Comparison of ENCODE assay signal across 8 cellular contexts in genomic region chr3:71681224-71681668, GRCh38. TPM values are rescaled to one million over a fixed set of nuclear protein-coding genes. Genes with fewer than 3 reads are reported as not detected.
DNase-seq lines count a peak whose midpoint lies in the region; FAIRE-seq and TF ChIP-seq lines count a peak whose summit lies in the region.

No MANE protein-coding gene starts in this region.

- peaks cover 40% of the 10 kb centered on the region for H3K36me3 Mint-ChIP-seq in activated CD4-positive, alpha-beta memory T cell treated with anti-CD3 and anti-CD28 coated beads, Interleukin-2, amount 10 ng/mL, durations not matched to agents 7 days and 5 days (ENCODE audit: low read depth)
- peaks cover 2% of the 10 kb centered on the region for H3K36me3 Mint-ChIP-seq in nephron progenitor cell (ENCODE audit: low read depth)

- no peak overlapping the region for H3K4me3 Mint-ChIP-seq in activated CD4-positive, alpha-beta memory T cell treated with anti-CD3 and anti-CD28 coated beads, Interleukin-2, amount 10 ng/mL, durations not matched to agents 7 days and 5 days
- no peak overlapping the region for H3K4me3 Mint-ChIP-seq in nephron progenitor cell

- no peak for FAIRE-seq in urothelium cell line (lab: Jason Lieb, UNC)

- H3K27me3 Mint-ChIP-seq in activated CD4-positive, alpha-beta memory T cell treated with anti-CD3 and anti-CD28 coated beads, Interleukin-2, amount 10 ng/mL, durations not matched to agents 7 days and 5 days = no peaks in the 10 kb centered on the region
- no peaks in the 10 kb centered on the region for H3K27me3 Mint-ChIP-seq in nephron progenitor cell (ENCODE audit: low read depth, poor library complexity)

- H3K4me3 ChIP-seq in GM12865 (ENCODE audit: low read depth, low read length) (no peak overlapping the region), fibroblast of pulmonary artery (replicated peaks; ENCODE audit: low read depth, low read length) (no peak overlapping the region)
- H3K4me3 ChIP-seq in Jurkat, Clone E6-1 (ENCODE audit: low read length) = no peak overlapping the region

- peaks cover 26% of the 10 kb centered on the region for H3K4me1 Mint-ChIP-seq in activated CD4-positive, alpha-beta memory T cell treated with anti-CD3 and anti-CD28 coated beads, Interleukin-2, amount 10 ng/mL, durations not matched to agents 7 days and 5 days
- peaks cover 49% of the 10 kb centered on the region for H3K4me1 Mint-ChIP-seq in nephron progenitor cell

- CTCF ChIA-PET in activated CD4-positive, alpha-beta memory T cell treated with anti-CD3 and anti-CD28 coated beads, Interleukin-2, amount 10 ng/mL, durations not matched to agents 7 days and 5 days (lab: Charles Lee) = interaction anchor here (0.5 to 1.4 kb wide), 5 partner anchors 9 to 91 kb away, joined by 3 to 4 read pairs (median 3); no protein-coding TSS in a partner anchor

- TF ChIP-seq CTCF in GM12865 (IDR thresholded peaks at IDR 0.05; ENCODE audit: insufficient read depth, low read depth, low read length, missing control alignments) (peak; percentile 67), fibroblast of pulmonary artery (IDR thresholded peaks at IDR 0.05; ENCODE audit: low read length, missing control alignments) (peak; percentile 91), nephron progenitor cell (IDR thresholded peaks at IDR 0.05) (peak; percentile 85)

- no peaks in the 10 kb centered on the region for H3K9me3 Mint-ChIP-seq in activated CD4-positive, alpha-beta memory T cell treated with anti-CD3 and anti-CD28 coated beads, Interleukin-2, amount 10 ng/mL, durations not matched to agents 7 days and 5 days
- H3K9me3 Mint-ChIP-seq in nephron progenitor cell = peaks cover under 1% of the 10 kb centered on the region

- POLR2A ChIA-PET in activated CD4-positive, alpha-beta memory T cell treated with anti-CD3 and anti-CD28 coated beads, Interleukin-2, amount 10 ng/mL, durations not matched to agents 7 days and 5 days (lab: Charles Lee) = no interaction called here

- H3K27ac Mint-ChIP-seq in activated CD4-positive, alpha-beta memory T cell treated with anti-CD3 and anti-CD28 coated beads, Interleukin-2, amount 10 ng/mL, durations not matched to agents 7 days and 5 days = no peak overlapping the region
- H3K27ac Mint-ChIP-seq in nephron progenitor cell = no peak overlapping the region

- DNase-seq in GM12865 (ENCODE audit: low read depth) (peak; percentile 52), fibroblast of pulmonary artery (ENCODE audit: low read depth) (peak; percentile 83), nephron progenitor cell (peak; percentile 67), urothelium cell line (ENCODE audit: low spot score) (peak; percentile 75), NCI-H1092 treated with DMSO at 0.1 percent for 48 hours (lab: John Stamatoyannopoulos, UW) (no peak), cerebellar nuclear complex (lab: John Stamatoyannopoulos, UW) (no peak)
- DNase-seq in Jurkat, Clone E6-1 (ENCODE audit: low read depth, low spot score) = peak; percentile 83
- peak; percentile 38 for DNase-seq in activated CD4-positive, alpha-beta memory T cell treated with anti-CD3 and anti-CD28 coated beads, Interleukin-2, amount 10 ng/mL, durations not matched to agents 7 days and 5 days

RNA-seq across cellular contexts. Expression of gene EIF4E3, which starts 44.0 kb away (rescaled TPM):
- 8.5 TPM for polyA plus RNA-seq in Jurkat, Clone E6-1 (2012; ENCODE audit: insufficient read depth, insufficient read length)
- 10 to 100 TPM; 76.9 TPM for total RNA-seq in activated CD4-positive, alpha-beta memory T cell treated with anti-CD3 and anti-CD28 coated beads, Interleukin-2, amount 10 ng/mL, durations not matched to agents 7 days and 5 days

Comparison
In these comparisons a context has a peak if more than half of its experiments do, and no peak if none do; other contexts are left out.
1. DNase-seq: peak in GM12865 (single experiment), Jurkat, Clone E6-1 (single experiment), activated CD4-positive, alpha-beta memory T cell treated with anti-CD3 and anti-CD28 coated beads, Interleukin-2, amount 10 ng/mL, durations not matched to agents 7 days and 5 days (single experiment), fibroblast of pulmonary artery (single experiment), nephron progenitor cell (single experiment) and urothelium cell line (single experiment); none in NCI-H1092 treated with DMSO at 0.1 percent for 48 hours (single experiment) and cerebellar nuclear complex (0 of 2).
2. Peak in every context shown above with its lines, with median percentiles within 50 percentile points of each other: CTCF ChIP-seq.